In genomic region chr22:23632178-23632577, GRCh38 we compare ENCODE assay signal across 23 cellular contexts. TPM values are rescaled to one million over a fixed set of nuclear protein-coding genes. Genes with fewer than 3 reads are reported as not detected.
DNase-seq lines count a peak whose midpoint lies in the region; ATAC-seq and TF ChIP-seq lines count a peak whose summit lies in the region.
"Had no signal": no experiment of that assay in that cellular context is flagged by ENCODE, and none has a peak within 500 bp of the region (broad histone marks: within the 10 kb centered on the region; RNA-seq: fewer than 3 reads in every experiment).

DRICH1 (minus strand) TSS chr22:23632321; CDS start chr22:23632023, 298 bp downstream.

- intact Hi-C loops in prostate gland (cut with DNase I): no loop called here

- H3K27me3 Mint-ChIP-seq in stimulated activated naive CD8-positive, alpha-beta T cell treated with anti-CD3 and anti-CD28 coated beads, Interleukin-15, amount 100 ng/mL, for 72 hours: no peaks in the 10 kb centered on the region
- H3K27me3 Mint-ChIP-seq in effector memory CD8-positive, alpha-beta T cell: no peaks in the 10 kb centered on the region
- H3K27me3 Mint-ChIP-seq: CD4-positive, alpha-beta T cell had no signal

- WGBS in prostate gland: 72% methylated on average over 2 of the region's 2 CpGs

- no peaks in the 10 kb centered on the region for H3K27me3 ChIP-seq in prostate gland (replicated peaks; ENCODE audit: insufficient read depth)
- H3K27me3 ChIP-seq: BE2C had no signal

- no peaks in the 10 kb centered on the region for H3K9me3 ChIP-seq in prostate gland
- H3K9me3 ChIP-seq: BE2C had no signal

- no peak for TF ChIP-seq CTCF in prostate gland (IDR thresholded peaks at IDR 0.05)

- H3K27ac Mint-ChIP-seq in stimulated activated naive CD8-positive, alpha-beta T cell treated with anti-CD3 and anti-CD28 coated beads, Interleukin-15, amount 100 ng/mL, for 72 hours: peak within 1 kb of the TSS in 1 of 2 donors; percentile 92
- H3K27ac Mint-ChIP-seq in effector memory CD8-positive, alpha-beta T cell: peak within 1 kb of the TSS in 1 of 2 donors; percentile 46
- H3K27ac Mint-ChIP-seq: CD4-positive, alpha-beta T cell had no signal

- H3K4me3 ChIP-seq in prostate gland: no peak within 1 kb of the TSS
- H3K4me3 ChIP-seq: GM12878, GM23248, PC-9 had no signal

- peaks cover 3% of the 10 kb centered on the region for H3K36me3 Mint-ChIP-seq in effector memory CD8-positive, alpha-beta T cell (ENCODE audit: insufficient read depth)

- TF ChIP-seq POLR2A in prostate gland (IDR thresholded peaks at IDR 0.05): no peak

- DNase-seq in NK-92 treated with Interleukin-12 subunit alpha and Interleukin-12 subunit beta, amount 100 ng/mL, for 24 hours (lab: John Stamatoyannopoulos, UW): peak; percentile 63
- DNase-seq in NK-92 (lab: John Stamatoyannopoulos, UW; ENCODE audit: unreplicated experiment) (no peak), prostate gland (ENCODE audit: low spot score) (no peak), NCI-H2029 (lab: John Stamatoyannopoulos, UW) (no peak)
- DNase-seq in stimulated activated naive CD8-positive, alpha-beta T cell treated with anti-CD3 and anti-CD28 coated beads, Interleukin-15, amount 100 ng/mL, for 72 hours: no peak
- DNase-seq in stimulated activated naive CD8-positive, alpha-beta T cell treated with anti-CD3 and anti-CD28 coated beads, Interleukin-15, Interleukin-2, amounts not matched to agents 100 U/mL and 50 U/mL, for 24 hours: no peak
- no peak for DNase-seq in effector memory CD8-positive, alpha-beta T cell
- DNase-seq: BE2C; CD4-positive, alpha-beta T cell; DND-41; GDM1; GM23248; HCEC 1CT; NCI-H1417 treated with DMSO at 0.1 percent for 48 hours; NCI-H1930; NCI-H2171; NCI-H446 had no signal

- H3K4me1 ChIP-seq in prostate gland (replicated peaks): no peaks in the 10 kb centered on the region
- H3K4me1 ChIP-seq: BE2C had no signal

- no peak within 1 kb of the TSS for H3K27ac ChIP-seq in prostate gland
- H3K27ac ChIP-seq: 22Rv1, GM23248, HL-60, PC-9 had no signal

- H3K36me3 ChIP-seq in prostate gland: no peaks in the 10 kb centered on the region
- H3K36me3 ChIP-seq: BE2C had no signal

- no peaks in the 10 kb centered on the region for H3K9me3 Mint-ChIP-seq in stimulated activated naive CD8-positive, alpha-beta T cell treated with anti-CD3 and anti-CD28 coated beads, Interleukin-15, amount 100 ng/mL, for 72 hours
- no peaks in the 10 kb centered on the region for H3K9me3 Mint-ChIP-seq in effector memory CD8-positive, alpha-beta T cell
- H3K9me3 Mint-ChIP-seq: CD4-positive, alpha-beta T cell had no signal

- no peak within 1 kb of the TSS for H3K4me3 Mint-ChIP-seq in stimulated activated naive CD8-positive, alpha-beta T cell treated with anti-CD3 and anti-CD28 coated beads, Interleukin-15, amount 100 ng/mL, for 72 hours
- no peak within 1 kb of the TSS for H3K4me3 Mint-ChIP-seq in effector memory CD8-positive, alpha-beta T cell
- H3K4me3 Mint-ChIP-seq: CD4-positive, alpha-beta T cell had no signal

- H3K4me1 Mint-ChIP-seq in stimulated activated naive CD8-positive, alpha-beta T cell treated with anti-CD3 and anti-CD28 coated beads, Interleukin-15, amount 100 ng/mL, for 72 hours: peaks cover 7% of the 10 kb centered on the region
- peaks cover 0 to 6% of the 10 kb centered on the region in 2 donors for H3K4me1 Mint-ChIP-seq in effector memory CD8-positive, alpha-beta T cell (ENCODE audit: low read depth in 2 of 2)

- peak; percentile 45 for ATAC-seq in stimulated activated naive CD8-positive, alpha-beta T cell treated with anti-CD3 and anti-CD28 coated beads, Interleukin-15, amount 100 ng/mL, for 72 hours
- ATAC-seq in stimulated activated naive CD8-positive, alpha-beta T cell treated with anti-CD3 and anti-CD28 coated beads, Interleukin-15, Interleukin-2, amounts not matched to agents 100 U/mL and 50 U/mL, for 24 hours: no peak
- ATAC-seq in effector memory CD8-positive, alpha-beta T cell (replicated peaks): peak; percentile 41
- ATAC-seq in GM21723 (IDR thresholded peaks at IDR 0.05; ENCODE audit: unreplicated experiment): no peak
- ATAC-seq: GM12878 had no signal

RNA-seq across cellular contexts. Expression of gene DRICH1, which starts in this region (rescaled TPM):
- 1 to 10 TPM in 1 of 2 donors, not detected in 1; 2.8 TPM for total RNA-seq in prostate gland
- total RNA-seq: GM12878, GM23248, LHCN-M2 had no signal

Comparison
In these comparisons a context has a peak if more than half of its experiments do, and no peak if none do; other contexts are left out.
1. ATAC-seq: peak in stimulated activated naive CD8-positive, alpha-beta T cell treated with anti-CD3 and anti-CD28 coated beads, Interleukin-15, amount 100 ng/mL, for 72 hours (single experiment) and effector memory CD8-positive, alpha-beta T cell (single experiment); none in stimulated activated naive CD8-positive, alpha-beta T cell treated with anti-CD3 and anti-CD28 coated beads, Interleukin-15, Interleukin-2, amounts not matched to agents 100 U/mL and 50 U/mL, for 24 hours (single experiment) and GM21723 (single experiment).